Comparison of ENCODE assay signal across 8 cellular contexts in the genomic region with DNA sequence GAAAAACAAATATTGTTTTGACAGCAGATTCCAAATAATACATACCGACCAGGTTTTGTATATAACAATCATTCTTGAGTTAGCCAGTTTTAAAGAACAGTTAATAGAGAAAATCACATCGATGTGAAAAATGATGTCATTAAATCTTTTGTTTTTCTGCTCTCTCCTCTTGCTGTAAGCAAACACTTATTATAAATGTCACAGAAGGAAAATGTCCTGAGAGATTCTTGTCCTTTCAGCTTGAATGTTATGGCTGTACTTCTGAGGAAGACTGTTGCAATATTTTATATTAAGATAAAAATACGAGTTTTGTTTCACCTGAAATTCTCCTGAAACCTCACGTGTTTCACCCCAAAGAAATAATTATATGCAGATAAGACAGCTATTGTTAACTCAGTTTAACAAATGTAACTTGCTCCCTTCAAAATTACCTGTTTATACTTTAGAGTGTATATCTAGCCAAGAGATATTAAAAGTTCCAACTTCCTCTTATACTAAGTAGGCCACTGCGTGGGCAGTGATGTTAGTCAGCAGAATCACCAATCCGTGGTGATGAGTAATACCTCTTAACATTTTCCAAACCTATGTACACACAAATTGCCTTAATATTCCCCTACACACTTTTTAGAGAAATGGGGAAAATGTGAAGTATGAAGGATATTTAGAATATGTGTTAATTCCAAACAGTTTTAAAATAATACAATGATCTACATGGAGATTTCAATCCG.
DNase-seq lines count a peak whose midpoint lies in the region; TF ChIP-seq lines count a peak whose summit lies in the region.

No MANE protein-coding gene starts in this region.

- peak overlapping the region; percentile 46 for H3K4me2 ChIP-seq in smooth muscle cell

- H3K27ac ChIP-seq in smooth muscle cell (ENCODE audit: low read depth), result peak overlapping the region; percentile 93

- H3K79me2 ChIP-seq in smooth muscle cell (ENCODE audit: low read depth), result no peaks in the 10 kb centered on the region

- peak overlapping the region; percentile 64 for H2AFZ ChIP-seq in smooth muscle cell (ENCODE audit: low read depth)

- peak; percentile 3 for DNase-seq in NCI-H2029 (lab: John Stamatoyannopoulos, UW)
- DNase-seq in NCI-H2029 treated with DMSO at 0.1 percent for 48 hours (lab: John Stamatoyannopoulos, UW), result no peak
- peak; percentile 74 for DNase-seq in MG63
- DNase-seq in dermis microvascular lymphatic vessel endothelial cell (ENCODE audit: low read depth in 2 of 2), result peak; percentile 12 to 58
- DNase-seq in smooth muscle cell (lab: John Stamatoyannopoulos, UW; ENCODE audit: unreplicated experiment), result no peak
- no peak for DNase-seq in activated CD8-positive, alpha-beta memory T cell treated with anti-CD3 and anti-CD28 coated beads, Interleukin-2, amount 50 U/mL, for 4 hours
- no peak for DNase-seq in cortex of kidney (lab: John Stamatoyannopoulos, UW)
- no peak for DNase-seq in NCI-H2171 treated with DMSO at 0.1 percent for 48 hours (lab: John Stamatoyannopoulos, UW)

- 54% methylated on average over 7 of the region's 7 CpGs for WGBS in smooth muscle cell (ENCODE audit: low lambda C conversion rate)

- H3K9ac ChIP-seq in smooth muscle cell (ENCODE audit: low read depth), result peak overlapping the region; percentile 45

- H3K36me3 ChIP-seq in MG63, result no peaks in the 10 kb centered on the region
- H3K36me3 ChIP-seq in smooth muscle cell (ENCODE audit: low read depth), result no peaks in the 10 kb centered on the region

- peaks cover 4% of the 10 kb centered on the region for H3K9me3 ChIP-seq in MG63
- H3K9me3 ChIP-seq in smooth muscle cell (replicated peaks; ENCODE audit: low read depth), result no peaks in the 10 kb centered on the region

- H3K27me3 ChIP-seq in MG63 (no peaks in the 10 kb centered on the region), smooth muscle cell (ENCODE audit: low read depth) (no peaks in the 10 kb centered on the region)

- H3K4me3 ChIP-seq in MG63 (no peak overlapping the region), smooth muscle cell (no peak overlapping the region)

- H3K4me1 ChIP-seq in smooth muscle cell (ENCODE audit: low read depth), result peaks cover 19% of the 10 kb centered on the region

- no peaks in the 10 kb centered on the region for H4K20me1 ChIP-seq in smooth muscle cell (ENCODE audit: low read depth)

- TF ChIP-seq CTCF in smooth muscle cell (IDR thresholded peaks at IDR 0.05; ENCODE audit: borderline replicate concordance, insufficient read depth, poor library complexity, severe bottlenecking), result no peak

- H3F3A ChIP-seq in smooth muscle cell (ENCODE audit: low read depth), result peaks cover 7% of the 10 kb centered on the region

Comparison
In these comparisons a context has a peak if more than half of its experiments do, and no peak if none do; other contexts are left out.
1. DNase-seq: peak in NCI-H2029 (single experiment), MG63 (single experiment) and dermis microvascular lymphatic vessel endothelial cell (2 of 2); none in NCI-H2029 treated with DMSO at 0.1 percent for 48 hours (single experiment), smooth muscle cell (single experiment), activated CD8-positive, alpha-beta memory T cell treated with anti-CD3 and anti-CD28 coated beads, Interleukin-2, amount 50 U/mL, for 4 hours (single experiment), cortex of kidney (single experiment) and NCI-H2171 treated with DMSO at 0.1 percent for 48 hours (single experiment).